ENCODE assay signal across 1 cellular context in genomic region chr15:40676290-40676689, GRCh38. TPM values are rescaled to one million over a fixed set of nuclear protein-coding genes. Genes with fewer than 3 reads are reported as not detected.
"Had no signal": no experiment of that assay in that cellular context is flagged by ENCODE, and none has a peak within 500 bp of the region (broad histone marks: within the 10 kb centered on the region; RNA-seq: fewer than 3 reads in every experiment).

No MANE protein-coding gene starts in this region.

RNA-seq across cellular contexts. Expression of gene RAD51, which starts 18.7 kb away (rescaled TPM):
- total RNA-seq: ascending aorta had no signal
